ENCODE assay signal across 20 cellular contexts in genomic region chr18:10056506-10056905, GRCh38.
A peak's percentile ranks its signal among the peaks of the same experiment; 100 is the strongest.
DNase-seq lines count a peak whose midpoint lies in the region; ATAC-seq and TF ChIP-seq lines count a peak whose summit lies in the region.
"Had no signal": no experiment of that assay in that cellular context is flagged by ENCODE, and none has a peak within 500 bp of the region (broad histone marks: within the 10 kb centered on the region; RNA-seq: fewer than 3 reads in every experiment).

No MANE protein-coding gene starts in this region.

- H3K18ac ChIP-seq in neuronal stem cell (ENCODE audit: low read length): peak overlapping the region; percentile 6

- H2BK15ac ChIP-seq in neuronal stem cell (ENCODE audit: low read length): no peak overlapping the region

- H3K9ac ChIP-seq in BLaER1 (no peak overlapping the region), SK-N-MC (ENCODE audit: insufficient read length) (no peak overlapping the region), neuronal stem cell (ENCODE audit: low read depth, low read length, poor library complexity) (no peak overlapping the region)

- DNase-seq in SK-N-MC (ENCODE audit: low read depth, low spot score) (no peak), neuronal stem cell (ENCODE audit: low spot score) (no peak), tibial artery (peak; percentile 13 to 57), NCI-H524 (lab: John Stamatoyannopoulos, UW) (no peak), globus pallidus (ENCODE audit: low spot score) (no peak), NOMO-1 treated with dmso at 0.1 percent for 144 hours (lab: John Stamatoyannopoulos, UW; ENCODE audit: unreplicated experiment) (no peak)
- DNase-seq: COR-L47; GDM1; HCEC 1CT; NCI-H1092 treated with DMSO at 0.1 percent for 48 hours; NCI-H2081; NCI-H2171 treated with DMSO at 0.1 percent for 48 hours; NCI-H748 treated with DMSO at 0.1 percent for 48 hours; NK-92 treated with Interleukin-12 subunit alpha and Interleukin-12 subunit beta, amount 100 ng/mL, for 24 hours; SHP77 had no signal

- H4K8ac ChIP-seq in neuronal stem cell (ENCODE audit: low read depth, low read length): no peak overlapping the region

- H2BK12ac ChIP-seq in neuronal stem cell (ENCODE audit: low read length): no peak overlapping the region

- H3K4ac ChIP-seq in neuronal stem cell (ENCODE audit: low read length): no peak overlapping the region

- no peaks in the 10 kb centered on the region for H4K20me1 ChIP-seq in BLaER1

- no peak for ATAC-seq in HG03159 (IDR thresholded peaks at IDR 0.05; ENCODE audit: unreplicated experiment)
- ATAC-seq: A549, GM12878, K562 had no signal

- no peak overlapping the region for H3K23ac ChIP-seq in neuronal stem cell (ENCODE audit: low read depth, low read length, poor library complexity)

- H4K91ac ChIP-seq in neuronal stem cell (ENCODE audit: low read depth, low read length, poor library complexity): no peak overlapping the region

- intact Hi-C loops in tibial artery (cut with DNase I; ENCODE audit: low total_unique reads): no loop called here

- no peak overlapping the region for H3K27ac ChIP-seq in BLaER1
- H3K27ac ChIP-seq in SK-N-MC: peak overlapping the region; percentile 99
- H3K27ac ChIP-seq in neuronal stem cell (replicated peaks; ENCODE audit: low read length): no peak overlapping the region
- no peak overlapping the region for H3K27ac ChIP-seq in tibial artery
- H3K27ac ChIP-seq: A549 had no signal

- H2BK120ac ChIP-seq in neuronal stem cell (ENCODE audit: low read depth, low read length): no peak overlapping the region

- H3K14ac ChIP-seq in neuronal stem cell (ENCODE audit: low read length): no peak overlapping the region

- H3K9me3 ChIP-seq in BLaER1 (no peaks in the 10 kb centered on the region), SK-N-MC (ENCODE audit: low read depth, low read length) (no peaks in the 10 kb centered on the region), neuronal stem cell (replicated peaks in 1 of 2; ENCODE audit: control insufficient read depth in 2 of 2, insufficient read depth in 1 of 2, low read depth in 1 of 2, low read length in 2 of 2) (no peaks in the 10 kb centered on the region), tibial artery (no peaks in the 10 kb centered on the region)
- H3K9me3 ChIP-seq: A549 had no signal

- no CpG with 5 or more reads among the region's 12 CpGs for WGBS in neuronal stem cell (ENCODE audit: extremely low coverage in 2 of 2, insufficient read length in 2 of 2, insufficient replicate concordance in 1 of 2), 2 donors

- no peaks in the 10 kb centered on the region for H3K36me3 ChIP-seq in BLaER1
- H3K36me3 ChIP-seq in SK-N-MC (ENCODE audit: insufficient read depth, low read length): no peaks in the 10 kb centered on the region
- no peaks in the 10 kb centered on the region for H3K36me3 ChIP-seq in neuronal stem cell (replicated peaks in 1 of 2; ENCODE audit: control insufficient read depth in 2 of 2, insufficient read depth in 2 of 2, low read length in 2 of 2)
- no peaks in the 10 kb centered on the region for H3K36me3 ChIP-seq in tibial artery

- H2BK5ac ChIP-seq in neuronal stem cell (ENCODE audit: low read length): no peak overlapping the region

- H3K4me1 ChIP-seq in BLaER1 (peaks cover 50% of the 10 kb centered on the region), neuronal stem cell (ENCODE audit: control insufficient read depth in 2 of 2, insufficient read depth in 1 of 2, low read depth in 1 of 2, low read length in 2 of 2) (peaks cover 0 to 4% of the 10 kb centered on the region in 2 donors), tibial artery (peaks cover 0 to 28% (median 16%) of the 10 kb centered on the region in 4 donors)

- H3K4me2 ChIP-seq in BLaER1: 0 out of 2 replicates have a peak overlapping the region, but pooled peaks have one; percentile 51
- no peak overlapping the region for H3K4me2 ChIP-seq in neuronal stem cell (ENCODE audit: insufficient read depth, low read length, poor library complexity, severe bottlenecking)
- H3K4me2 ChIP-seq: A549 had no signal

- H3K27me3 ChIP-seq in BLaER1 (no peaks in the 10 kb centered on the region), neuronal stem cell (ENCODE audit: control insufficient read depth in 3 of 3, insufficient read depth in 3 of 3, low read depth in 1 of 3, low read length in 3 of 3) (no peaks in the 10 kb centered on the region), tibial artery (no peaks in the 10 kb centered on the region)

- no peak overlapping the region for H3K4me3 ChIP-seq in BLaER1
- no peak overlapping the region for H3K4me3 ChIP-seq in SK-N-MC
- no peak overlapping the region for H3K4me3 ChIP-seq in neuronal stem cell (ENCODE audit: low read length in 2 of 2)
- H3K4me3 ChIP-seq in tibial artery: no peak overlapping the region
- H3K4me3 ChIP-seq: A549, GM12878, K562 had no signal

- H2AFZ ChIP-seq in neuronal stem cell (ENCODE audit: low read length): no peak overlapping the region

- no peaks in the 10 kb centered on the region for H3K79me1 ChIP-seq in neuronal stem cell (ENCODE audit: low read depth, low read length)

- TF ChIP-seq CTCF in tibial artery (IDR thresholded peaks at IDR 0.05): no peak

- H2AK5ac ChIP-seq in neuronal stem cell (ENCODE audit: low read depth, low read length): peak overlapping the region; percentile 23

Comparison
In these comparisons a context has a peak if more than half of its experiments do, and no peak if none do; other contexts are left out.
1. DNase-seq: peak in tibial artery (2 of 2); none in SK-N-MC (single experiment), neuronal stem cell (single experiment), NCI-H524 (0 of 2), globus pallidus (single experiment) and NOMO-1 treated with dmso at 0.1 percent for 144 hours (single experiment).